8 cellular contexts compared by ENCODE assay signal in the genomic region with DNA sequence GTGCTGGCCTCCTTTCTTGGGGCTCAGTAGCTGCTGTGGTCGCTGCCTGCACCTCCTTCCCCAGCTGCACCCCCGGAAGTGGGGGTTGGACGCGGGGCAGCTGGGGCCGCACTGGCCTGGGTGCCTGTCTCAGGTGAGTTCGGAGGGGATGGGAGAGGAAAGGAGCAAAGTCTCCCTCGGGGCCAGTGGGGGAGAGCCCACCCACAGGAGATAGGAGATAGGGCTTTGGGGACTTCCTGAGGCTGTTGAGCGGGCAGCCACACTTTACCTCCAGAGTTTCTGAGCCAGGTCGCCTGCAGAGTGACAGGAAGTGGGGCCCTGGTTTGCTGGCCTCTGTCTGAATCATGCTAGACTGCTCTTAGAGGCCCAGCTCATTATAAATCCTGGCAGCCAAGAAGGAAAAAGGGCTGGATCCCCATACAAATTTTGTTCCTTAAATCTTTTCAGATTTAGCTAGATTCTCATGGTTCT. TPM values are rescaled to one million over a fixed set of nuclear protein-coding genes. Genes with fewer than 3 reads are reported as not detected.
DNase-seq lines count a peak whose midpoint lies in the region; ATAC-seq lines count a peak whose summit lies in the region.

No MANE protein-coding gene starts in this region.

- H3K36me3 Mint-ChIP-seq in activated CD4-positive, alpha-beta memory T cell treated with anti-CD3 and anti-CD28 coated beads, Interleukin-2, amount 10 ng/mL, durations not matched to agents 7 days and 5 days (ENCODE audit: low read depth): peaks cover 70% of the 10 kb centered on the region
- H3K36me3 Mint-ChIP-seq in naive thymus-derived CD4-positive, alpha-beta T cell: peaks cover 0 to 41% (median 12%) of the 10 kb centered on the region in 5 donors

- H3K9me3 ChIP-seq in naive thymus-derived CD4-positive, alpha-beta T cell (ENCODE audit: control insufficient read depth in 2 of 3, low read length in 3 of 3): no peaks in the 10 kb centered on the region

- peak overlapping the region; percentile 62 for H3K27ac ChIP-seq in naive thymus-derived CD4-positive, alpha-beta T cell (ENCODE audit: low read depth, low read length)

- peaks cover 77 to 81% of the 10 kb centered on the region in 2 donors for H3K4me1 ChIP-seq in naive thymus-derived CD4-positive, alpha-beta T cell (ENCODE audit: control insufficient read depth in 2 of 2, insufficient read depth in 2 of 2, low read length in 2 of 2)

- CTCF ChIA-PET in activated CD4-positive, alpha-beta memory T cell treated with anti-CD3 and anti-CD28 coated beads, Interleukin-2, amount 10 ng/mL, durations not matched to agents 7 days and 5 days (lab: Charles Lee): interaction anchor here (0.8 to 3.6 kb wide), 10 partner anchors 10 to 321 kb away, joined by 3 to 20 read pairs (median 4); no protein-coding TSS in a partner anchor
- CTCF ChIA-PET in naive thymus-derived CD4-positive, alpha-beta T cell (lab: Charles Lee): interaction anchor here (0.6 to 3.1 kb wide), 4 partner anchors 17 to 323 kb away, joined by 3 to 16 read pairs (median 4); no protein-coding TSS in a partner anchor

- H3K27me3 ChIP-seq in naive thymus-derived CD4-positive, alpha-beta T cell (ENCODE audit: control insufficient read depth in 2 of 2, insufficient read depth in 2 of 2, low read length in 2 of 2): no peaks in the 10 kb centered on the region

- peak overlapping the region; percentile 78 for H3K27ac Mint-ChIP-seq in activated CD4-positive, alpha-beta memory T cell treated with anti-CD3 and anti-CD28 coated beads, Interleukin-2, amount 10 ng/mL, durations not matched to agents 7 days and 5 days
- peak overlapping the region; percentile 21 to 92 (median 81) for H3K27ac Mint-ChIP-seq in naive thymus-derived CD4-positive, alpha-beta T cell

- POLR2A ChIA-PET in activated CD4-positive, alpha-beta memory T cell treated with anti-CD3 and anti-CD28 coated beads, Interleukin-2, amount 10 ng/mL, durations not matched to agents 7 days and 5 days (lab: Charles Lee): interaction anchor here (0.6 to 15.4 kb wide), 11 partner anchors 8 to 114 kb away, joined by 3 to 326 read pairs (median 15); partner anchors contain the start of gene MBP
- POLR2A ChIA-PET in naive thymus-derived CD4-positive, alpha-beta T cell (lab: Charles Lee): interaction anchor here (0.6 to 4.3 kb wide), 9 partner anchors 7 to 205 kb away, joined by 3 to 48 read pairs (median 8); partner anchors contain the start of gene MBP

- H3K4me1 Mint-ChIP-seq in activated CD4-positive, alpha-beta memory T cell treated with anti-CD3 and anti-CD28 coated beads, Interleukin-2, amount 10 ng/mL, durations not matched to agents 7 days and 5 days: peaks cover 84% of the 10 kb centered on the region
- peaks cover 70 to 100% (median 98%) of the 10 kb centered on the region in 7 donors for H3K4me1 Mint-ChIP-seq in naive thymus-derived CD4-positive, alpha-beta T cell

- H3K36me3 ChIP-seq in naive thymus-derived CD4-positive, alpha-beta T cell (ENCODE audit: control insufficient read depth in 2 of 3, insufficient read depth in 3 of 3, low read length in 3 of 3): peaks cover 0 to 7% (median 0%) of the 10 kb centered on the region in 3 experiments

- DNase-seq in Daoy (ENCODE audit: low read depth) (peak; percentile 27), LoVo (ENCODE audit: low spot score) (no peak), NCI-H748 treated with DMSO at 0.1 percent for 48 hours (lab: John Stamatoyannopoulos, UW) (no peak), DMS79 (lab: John Stamatoyannopoulos, UW) (no peak)
- peak; percentile 73 for DNase-seq in activated CD4-positive, alpha-beta memory T cell treated with anti-CD3 and anti-CD28 coated beads, Interleukin-2, amount 10 ng/mL, durations not matched to agents 7 days and 5 days
- peak in 2 of 9 donors; percentile 33 to 56 for DNase-seq in naive thymus-derived CD4-positive, alpha-beta T cell

- H3K27me3 Mint-ChIP-seq in activated CD4-positive, alpha-beta memory T cell treated with anti-CD3 and anti-CD28 coated beads, Interleukin-2, amount 10 ng/mL, durations not matched to agents 7 days and 5 days: no peaks in the 10 kb centered on the region
- H3K27me3 Mint-ChIP-seq in naive thymus-derived CD4-positive, alpha-beta T cell: no peaks in the 10 kb centered on the region

- ATAC-seq in GM21367 (IDR thresholded peaks at IDR 0.05; ENCODE audit: unreplicated experiment) (peak; percentile 47), HG03521 (IDR thresholded peaks at IDR 0.05; ENCODE audit: unreplicated experiment) (peak; percentile 51)
- peak; percentile 46 for ATAC-seq in naive thymus-derived CD4-positive, alpha-beta T cell

- H3K9me3 Mint-ChIP-seq in activated CD4-positive, alpha-beta memory T cell treated with anti-CD3 and anti-CD28 coated beads, Interleukin-2, amount 10 ng/mL, durations not matched to agents 7 days and 5 days: no peaks in the 10 kb centered on the region
- H3K9me3 Mint-ChIP-seq in naive thymus-derived CD4-positive, alpha-beta T cell: peaks cover 0 to 2% (median 0%) of the 10 kb centered on the region in 11 donors

- intact Hi-C loops in naive thymus-derived CD4-positive, alpha-beta T cell (cut with micrococcal nuclease): loop anchor here (1.0 to 2.0 kb wide), 7 partner anchors 8 to 70 kb away; partner anchors contain the start of gene MBP (in 1 of the 2)

- peak overlapping the region; percentile 61 for H3K4me3 Mint-ChIP-seq in activated CD4-positive, alpha-beta memory T cell treated with anti-CD3 and anti-CD28 coated beads, Interleukin-2, amount 10 ng/mL, durations not matched to agents 7 days and 5 days
- H3K4me3 Mint-ChIP-seq in naive thymus-derived CD4-positive, alpha-beta T cell: peak overlapping the region; percentile 65 to 97 (median 77)

- H3K4me3 ChIP-seq in naive thymus-derived CD4-positive, alpha-beta T cell (ENCODE audit: low read length): peak overlapping the region; percentile 31

RNA-seq across cellular contexts. Expression of gene MBP, which starts 8.1 kb away (rescaled TPM):
- total RNA-seq in Daoy (2014; rRNA removed; shearing (Covaris generic)): 0.21 TPM in 1 of 2 replicates, not detected in the other
- total RNA-seq in activated CD4-positive, alpha-beta memory T cell treated with anti-CD3 and anti-CD28 coated beads, Interleukin-2, amount 10 ng/mL, durations not matched to agents 7 days and 5 days: 10 to 100 TPM; 81.4 to 95.3 TPM
- 100 to 1,000 TPM in 3 of 5 experiments, 10 to 100 TPM in 2; 88.3 to 152 (median 116) TPM for total RNA-seq in naive thymus-derived CD4-positive, alpha-beta T cell
- polyA plus RNA-seq in naive thymus-derived CD4-positive, alpha-beta T cell: 100 to 1,000 TPM in 1 of 2 donors, 10 to 100 TPM in 1; 96.4 to 107 TPM

Comparison
In these comparisons a context has a peak if more than half of its experiments do, and no peak if none do; other contexts are left out.
1. DNase-seq: peak in Daoy (single experiment) and activated CD4-positive, alpha-beta memory T cell treated with anti-CD3 and anti-CD28 coated beads, Interleukin-2, amount 10 ng/mL, durations not matched to agents 7 days and 5 days (single experiment); none in LoVo (single experiment), NCI-H748 treated with DMSO at 0.1 percent for 48 hours (single experiment) and DMS79 (single experiment).
2. RNA of gene MBP, which starts 8.1 kb away (total RNA-seq): 88.3 to 152 TPM in naive thymus-derived CD4-positive, alpha-beta T cell and 81.4 to 95.3 TPM in activated CD4-positive, alpha-beta memory T cell treated with anti-CD3 and anti-CD28 coated beads, Interleukin-2, amount 10 ng/mL, durations not matched to agents 7 days and 5 days; 0.21 TPM in Daoy; every median in the first group is over 10 times any median in the second.
3. Peak in every context shown above with its lines, with median percentiles within 50 percentile points of each other: ATAC-seq.